24 cellular contexts compared by ENCODE assay signal in the genomic region with DNA sequence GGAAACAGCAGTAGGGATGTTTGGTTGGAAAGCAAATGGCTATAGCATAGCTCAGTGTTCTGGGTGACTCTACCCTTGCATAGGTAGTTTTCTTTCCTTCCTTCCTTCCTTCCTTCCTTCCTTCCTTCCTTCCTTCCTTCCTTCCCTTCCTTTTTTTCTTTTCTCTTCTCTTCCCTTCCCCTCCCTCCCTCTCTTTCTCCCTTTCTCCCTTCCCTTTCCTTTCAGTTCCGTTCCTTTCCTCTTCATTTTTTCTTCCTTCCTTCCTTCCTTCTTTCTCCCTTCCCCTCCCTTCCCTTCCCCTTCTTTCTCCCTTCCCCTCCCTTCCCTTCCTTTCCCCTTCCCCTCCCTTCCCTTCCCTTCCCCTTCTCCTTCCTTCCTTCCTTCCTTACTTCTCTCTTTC. TPM values are rescaled to one million over a fixed set of nuclear protein-coding genes. Genes with fewer than 3 reads are reported as not detected.
DNase-seq lines count a peak whose midpoint lies in the region; ATAC-seq, FAIRE-seq and TF ChIP-seq lines count a peak whose summit lies in the region.
"Had no signal": no experiment of that assay in that cellular context is flagged by ENCODE, and none has a peak within 500 bp of the region (broad histone marks: within the 10 kb centered on the region; RNA-seq: fewer than 3 reads in every experiment).

No MANE protein-coding gene starts in this region.

- H3K27me3 ChIP-seq in K562 (ENCODE audit: control insufficient read depth in 2 of 2, insufficient read depth in 2 of 2, low read length in 2 of 2) = no peaks in the 10 kb centered on the region
- H3K27me3 ChIP-seq: BE2C, BLaER1 had no signal

- BruUV-seq in K562 (replicated peaks; lab: Mats Ljungman, UMichigan) = no TSS peak

- 7% methylated on average over 1 of the region's 1 CpG for WGBS in K562 (ENCODE audit: insufficient coverage, low coverage, missing lambda C conversion rate)

- TF ChIP-seq CTCF in HEK293 (tag by site-specific recombination; IDR thresholded peaks at IDR 0.05) (no peak), K562 (IDR thresholded peaks at IDR 0.05 in 2 of 3, conservative IDR thresholded peaks at IDR 0.05 in 1 of 3; ENCODE audit: insufficient read depth in 2 of 3, low read depth in 1 of 3, low read length in 3 of 3) (no peak)

- H3K4me1 ChIP-seq in HEK293 (ENCODE audit: control insufficient read depth, insufficient read depth, low read length) = no peaks in the 10 kb centered on the region
- H3K4me1 ChIP-seq in K562 (replicated peaks in 1 of 2; ENCODE audit: control insufficient read depth in 2 of 2, insufficient read depth in 2 of 2, low read length in 2 of 2) = peaks cover 34 to 41% of the 10 kb centered on the region in 2 experiments
- H3K4me1 ChIP-seq: BE2C had no signal

- TF ChIP-seq RAD21 in K562 (CRISPR knock-in tag; conservative IDR thresholded peaks at IDR 0.05 in 1 of 2, IDR thresholded peaks at IDR 0.05 in 1 of 2) = no peak

- POLR2A ChIA-PET in HEK293 (lab: Yijun Ruan, JAX) (no interaction called here), K562 (lab: Yijun Ruan, JAX) (interaction anchor here (0.6 to 1.4 kb wide), 3 partner anchors 8 to 13 kb away, joined by 3 to 6 read pairs (median 3); no protein-coding TSS in a partner anchor)

- H3K9me3 ChIP-seq in HEK293 (ENCODE audit: control insufficient read depth, insufficient read depth, low read depth, low read length) (no peaks in the 10 kb centered on the region), K562 (replicated peaks; ENCODE audit: control insufficient read depth, insufficient read depth, low read depth, low read length) (no peaks in the 10 kb centered on the region)
- H3K9me3 ChIP-seq: BE2C, BLaER1 had no signal

- H3K4me3 ChIP-seq in HEK293 (ENCODE audit: low read depth, low read length) (no peak overlapping the region), K562 (no peak overlapping the region)
- H3K4me3 ChIP-seq: BLaER1, GM12878 had no signal

- H3K36me3 ChIP-seq in HEK293 (ENCODE audit: control insufficient read depth in 2 of 2, insufficient read depth in 1 of 2, low read length in 2 of 2) = no peaks in the 10 kb centered on the region
- no peaks in the 10 kb centered on the region for H3K36me3 ChIP-seq in K562 (ENCODE audit: control insufficient read depth, insufficient read depth, low read length)
- H3K36me3 ChIP-seq: BE2C, BLaER1 had no signal

- CTCF ChIA-PET in HEK293 (lab: Yijun Ruan, JAX) = interaction anchor here (3.1 kb wide), 1 partner anchor 12 kb away, joined by 14 read pairs; no protein-coding TSS in a partner anchor
- CTCF ChIA-PET in K562 (lab: Yijun Ruan, JAX; ENCODE audit: low intra/inter-chr PET ratio) = no interaction called here

- H3K79me2 ChIP-seq in K562 (ENCODE audit: control insufficient read depth, insufficient read depth, low read length) = peaks cover 7% of the 10 kb centered on the region; the same call in 1 of the 3 replicates

- peaks cover 2% of the 10 kb centered on the region for H3K9me1 ChIP-seq in K562 (ENCODE audit: control insufficient read depth, insufficient read depth, low read length)

- H4K20me1 ChIP-seq in K562 (replicated peaks; ENCODE audit: control insufficient read depth, insufficient read depth, low read length) = no peaks in the 10 kb centered on the region
- H4K20me1 ChIP-seq: BLaER1 had no signal

- H3K27ac ChIP-seq in HEK293 (ENCODE audit: extremely low read depth, low read depth, low read length) (no peak overlapping the region), K562 (ENCODE audit: extremely low read depth, low read depth, low read length) (no peak overlapping the region)
- H3K27ac ChIP-seq: BLaER1 had no signal

- FAIRE-seq in K562 (lab: Jason Lieb, UNC) = no peak
- no peak for FAIRE-seq in H54 (lab: Jason Lieb, UNC)
- FAIRE-seq: A204.1, GM12878, GM12892, GM18507 had no signal

- H2AFZ ChIP-seq in K562 (ENCODE audit: low read depth, low read length) = peak overlapping the region; percentile 59; the same call in 1 of the 2 replicates

- intact Hi-C loops in K562 (cut with micrococcal nuclease) = no loop called here

- TF ChIP-seq POLR2A in K562 (conservative IDR thresholded peaks at IDR 0.05) (no peak), H54 (IDR thresholded peaks at IDR 0.05; ENCODE audit: low read depth, low read length) (no peak)

- in situ Hi-C loops in K562 (cut with MboI) = no loop called here

- H3K4me2 ChIP-seq in K562 (ENCODE audit: insufficient read depth, low read length) = no peak overlapping the region
- H3K4me2 ChIP-seq: BLaER1 had no signal

- no peak overlapping the region for H3K9ac ChIP-seq in K562 (ENCODE audit: insufficient read depth in 1 of 2, low read depth in 2 of 2, low read length in 2 of 2)
- H3K9ac ChIP-seq: BLaER1 had no signal

- ATAC-seq in K562 = no peak
- ATAC-seq: GM12878 had no signal

- DNase-seq in K562 (ENCODE audit: extremely low read depth in 1 of 4, low spot score in 3 of 4) (no peak), NCI-H510A treated with DMSO at 0.1 percent for 48 hours (lab: John Stamatoyannopoulos, UW) (no peak), H54 (ENCODE audit: insufficient read length, low spot score) (no peak)
- DNase-seq: 8988T; ACHN; BE2C; C1 segment of cervical spinal cord; CD4-positive, alpha-beta memory T cell; CD4-positive, CD25-positive, alpha-beta regulatory T cell; CD8-positive, alpha-beta memory T cell; COR-L47; DMS 273 treated with DMSO at 0.1 percent for 48 hours; DMS153; DMS53; DMS79; DND-41; EL; GDM1 had no signal

- no peak for TF ChIP-seq EP300 in K562 (IDR thresholded peaks at IDR 0.05; ENCODE audit: low read length)

TF ChIP-seq in HEK293, 187 proteins besides CTCF, POLR2A, EP300 and RAD21:
- peak; percentile 73 for TF ChIP-seq ZNF366 (tag by site-specific recombination; conservative IDR thresholded peaks at IDR 0.05)
- no peak for TF ChIP-seq ZNF354C (tag by site-specific recombination; IDR thresholded peaks at IDR 0.05; ENCODE audit: borderline replicate concordance, low read depth)
- TF ChIP-seq ZNF830 (tag by site-specific recombination; IDR thresholded peaks at IDR 0.05; ENCODE audit: low read depth) = no peak
- peak; percentile 73 for TF ChIP-seq PRDM1 (tag by site-specific recombination; IDR thresholded peaks at IDR 0.05)

TF ChIP-seq in K562, 482 proteins besides CTCF, POLR2A, EP300 and RAD21 (continues in another document):
- 0 out of 2 replicates have a peak, but pooled peaks have one; percentile 29 for TF ChIP-seq MIER1 (IDR thresholded peaks at IDR 0.05; ENCODE audit: low read depth)
- no peak for TF ChIP-seq ZZZ3 (IDR thresholded peaks at IDR 0.05)
- no peak for TF ChIP-seq HNRNPUL1 (IDR thresholded peaks at IDR 0.05; ENCODE audit: low read length)
- TF ChIP-seq MEF2D (tag; conservative IDR thresholded peaks at IDR 0.05; ENCODE audit: low read depth) = no peak
- no peak for TF ChIP-seq SUPT5H (IDR thresholded peaks at IDR 0.05)
- TF ChIP-seq HLTF (IDR thresholded peaks at IDR 0.05) = no peak
- TF ChIP-seq MAZ (CRISPR knock-in tag; conservative IDR thresholded peaks at IDR 0.05 in 1 of 2, IDR thresholded peaks at IDR 0.05 in 1 of 2) = no peak
- TF ChIP-seq MTA1 (IDR thresholded peaks at IDR 0.05; ENCODE audit: borderline replicate concordance) = 0 out of 2 replicates have a peak, but pooled peaks have one; percentile 31
- peak; percentile 25; the same call in 1 of the 2 replicates for TF ChIP-seq OTX1 (CRISPR knock-in tag; IDR thresholded peaks at IDR 0.05)
- no peak for TF ChIP-seq WHSC1 (IDR thresholded peaks at IDR 0.05; ENCODE audit: low read length)

RNA-seq across cellular contexts. Expression of a gene that starts 31.3 kb away (rescaled TPM):
- total RNA-seq in K562 (2011; cell fraction: chromatin; rRNA removed; ENCODE audit: low replicate concordance) = 21.1 and 36.6 TPM in 2 replicates
- total RNA-seq in K562 (2011; cell fraction: nucleolus; rRNA removed) = 20.9 and 25.5 TPM in 2 replicates
- total RNA-seq in K562 (2011; cell fraction: nucleoplasm; rRNA removed) = 31.8 and 53.7 TPM in 2 replicates
- total RNA-seq in K562 (2014; rRNA removed) (22.3 and 25.5 TPM in 2 replicates), K562 (2014; rRNA removed; fragmentation: Illumina TruSeq; extraction: Trizol) (36.5 and 40.5 TPM in 2 replicates), K562 (2015; rRNA removed; fragmentation: Illumina TruSeq; extraction: Trizol) (18.2 and 20.8 TPM in 2 replicates), K562 (2021) (34.0 and 36.6 TPM in 2 replicates)
- polyA plus RNA-seq in K562 (2011; rRNA removed) (27.6 and 33.5 TPM in 2 replicates), K562 (2014; fragmentation: Illumina TruSeq; extraction: Trizol) (32.5 and 35.5 TPM in 2 replicates), K562 (2014; fragmentation: Nextera tagmentation; extraction: Ambion mirVana) (10 to 100 TPM; 18.8 to 21.7 TPM), K562 (2014; rRNA removed) (21.7 and 26.4 TPM in 2 replicates)
- 20.2 and 25.3 TPM in 2 replicates for polyA plus RNA-seq in K562 (2011; cell fraction: cytosol; rRNA removed)
- polyA plus RNA-seq in K562 (2011; cell fraction: nucleus; rRNA removed) = 7.0 and 10.0 TPM in 2 replicates
- 31.1 and 35.2 TPM in 2 replicates for polyA plus RNA-seq in K562 (2012)
- 30.4 and 32.6 TPM in 2 replicates for polyA minus RNA-seq in K562 (2011; rRNA and poly(A)+ RNA removed)
- polyA minus RNA-seq in K562 (2011; cell fraction: cytosol; rRNA and poly(A)+ RNA removed) = 13.1 and 13.2 TPM in 2 replicates
- polyA minus RNA-seq in K562 (2011; cell fraction: nucleus; rRNA and poly(A)+ RNA removed) = 6.9 and 16.7 TPM in 2 replicates

RNA-seq across cellular contexts. Expression of a gene that starts 33.1 kb away (rescaled TPM):
- total RNA-seq in K562 (2011; cell fraction: chromatin; rRNA removed; ENCODE audit: low replicate concordance) = 14.0 and 52.4 TPM in 2 replicates
- 7.0 and 8.6 TPM in 2 replicates for total RNA-seq in K562 (2011; cell fraction: nucleolus; rRNA removed)
- 25.3 and 45.2 TPM in 2 replicates for total RNA-seq in K562 (2011; cell fraction: nucleoplasm; rRNA removed)
- total RNA-seq in K562 (2014; rRNA removed) (10.1 and 10.3 TPM in 2 replicates), K562 (2014; rRNA removed; fragmentation: Illumina TruSeq; extraction: Trizol) (14.3 and 15.4 TPM in 2 replicates), K562 (2015; rRNA removed; fragmentation: Illumina TruSeq; extraction: Trizol) (11.9 and 14.1 TPM in 2 replicates), K562 (2021) (12.1 and 12.3 TPM in 2 replicates)
- polyA plus RNA-seq in K562 (2011; rRNA removed) (12.1 and 14.8 TPM in 2 replicates), K562 (2014; fragmentation: Illumina TruSeq; extraction: Trizol) (12.7 and 16.1 TPM in 2 replicates), K562 (2014; fragmentation: Nextera tagmentation; extraction: Ambion mirVana) (1 to 10 TPM; 3.5 to 4.4 TPM), K562 (2014; rRNA removed) (9.3 and 9.5 TPM in 2 replicates)
- polyA plus RNA-seq in K562 (2011; cell fraction: cytosol; rRNA removed) = 1.7 and 4.9 TPM in 2 replicates
- 10.1 and 11.1 TPM in 2 replicates for polyA plus RNA-seq in K562 (2011; cell fraction: nucleus; rRNA removed)
- polyA plus RNA-seq in K562 (2012) = 9.6 and 11.8 TPM in 2 replicates
- 13.5 and 18.5 TPM in 2 replicates for polyA minus RNA-seq in K562 (2011; rRNA and poly(A)+ RNA removed)
- polyA minus RNA-seq in K562 (2011; cell fraction: cytosol; rRNA and poly(A)+ RNA removed) = 7.8 and 8.6 TPM in 2 replicates
- polyA minus RNA-seq in K562 (2011; cell fraction: nucleus; rRNA and poly(A)+ RNA removed) = 10.4 and 17.3 TPM in 2 replicates
